In genomic region chr16:79286646-79287423, GRCh38 we compare ENCODE assay signal across 8 cellular contexts.
DNase-seq lines count a peak whose midpoint lies in the region; ATAC-seq and TF ChIP-seq lines count a peak whose summit lies in the region.

No MANE protein-coding gene starts in this region.

- no peak overlapping the region for H3K9ac ChIP-seq in endodermal cell (ENCODE audit: extremely low read depth, low read length, poor library complexity, severe bottlenecking)
- H3K9ac ChIP-seq in SK-N-SH, result no peak overlapping the region

- no peak for TF ChIP-seq RAD21 in SK-N-SH (IDR thresholded peaks at IDR 0.05; ENCODE audit: low read length)

- H3K27ac Mint-ChIP-seq in endodermal cell, result no peak overlapping the region

- H3K9me3 ChIP-seq in endodermal cell (ENCODE audit: control insufficient read depth, low read length) (no peaks in the 10 kb centered on the region), psoas muscle (no peaks in the 10 kb centered on the region), SK-N-SH (no peaks in the 10 kb centered on the region)

- TF ChIP-seq EP300 in SK-N-SH (IDR thresholded peaks at IDR 0.05; ENCODE audit: borderline replicate concordance in 1 of 2, low read depth in 1 of 2, low read length in 1 of 2), result no peak

- no peak for TF ChIP-seq CTCF in GM06990 (IDR thresholded peaks at IDR 0.05; ENCODE audit: insufficient read depth, low read length, poor library complexity, severe bottlenecking)
- no peak for TF ChIP-seq CTCF in endodermal cell (conservative IDR thresholded peaks at IDR 0.05)
- TF ChIP-seq CTCF in psoas muscle (IDR thresholded peaks at IDR 0.05), result no peak
- no peak for TF ChIP-seq CTCF in SK-N-SH (IDR thresholded peaks at IDR 0.05)

- peaks cover 32% of the 10 kb centered on the region for H3K4me1 Mint-ChIP-seq in endodermal cell

- H3K79me2 ChIP-seq in SK-N-SH (ENCODE audit: insufficient read depth), result no peaks in the 10 kb centered on the region

- no peaks in the 10 kb centered on the region for H3K4me1 ChIP-seq in endodermal cell (ENCODE audit: control insufficient read depth, insufficient read depth, low read length)
- peaks cover 27% of the 10 kb centered on the region for H3K4me1 ChIP-seq in psoas muscle
- no peaks in the 10 kb centered on the region for H3K4me1 ChIP-seq in SK-N-SH (ENCODE audit: control insufficient read depth in 1 of 2, insufficient read depth in 2 of 2, low read depth in 1 of 2, low read length in 1 of 2)

- H3F3A ChIP-seq in SK-N-SH (replicated peaks; ENCODE audit: insufficient read depth), result no peaks in the 10 kb centered on the region

- DNase-seq in GM06990 (ENCODE audit: extremely low read depth, insufficient read length) (peak; percentile 69), SHP77 treated with DMSO at 0.1 percent for 48 hours (lab: John Stamatoyannopoulos, UW) (peak; percentile 89), endodermal cell (peak; percentile 58), psoas muscle (peak; percentile 30 to 59), middle frontal gyrus (ENCODE audit: extremely low spot score, low spot score) (no peak), SK-N-SH (no peak)

- no peaks in the 10 kb centered on the region for H3K9me3 Mint-ChIP-seq in endodermal cell

- H3K4me3 Mint-ChIP-seq in endodermal cell, result no peak overlapping the region

- peak overlapping the region; percentile 42 for H3K27ac ChIP-seq in endodermal cell (ENCODE audit: low read depth, low read length)
- peak overlapping the region; percentile 59 for H3K27ac ChIP-seq in psoas muscle
- H3K27ac ChIP-seq in SK-N-SH (ENCODE audit: low read depth in 2 of 2, low read length in 1 of 2), result no peak overlapping the region

- no peaks in the 10 kb centered on the region for H3K36me3 Mint-ChIP-seq in endodermal cell (ENCODE audit: low read depth)

- no peaks in the 10 kb centered on the region for H4K20me1 ChIP-seq in SK-N-SH (ENCODE audit: insufficient read depth)

- intact Hi-C loops in psoas muscle (cut with DNase I), result no loop called here

- no peaks in the 10 kb centered on the region for H3K9me2 ChIP-seq in SK-N-SH

- ATAC-seq in GM21390 (IDR thresholded peaks at IDR 0.05; ENCODE audit: unreplicated experiment), result peak; percentile 95
- peak; percentile 78 for ATAC-seq in HG03575 (IDR thresholded peaks at IDR 0.05; ENCODE audit: extremely low read depth, insufficient number of reproducible peaks, low FRiP score, unreplicated experiment)
- peak; percentile 69 to 84 (median 75) for ATAC-seq in psoas muscle

- H3K27me3 Mint-ChIP-seq in endodermal cell (ENCODE audit: insufficient read depth), result no peaks in the 10 kb centered on the region

- H3K36me3 ChIP-seq in GM06990 (ENCODE audit: control insufficient read depth, insufficient read depth, low read length), result no peaks in the 10 kb centered on the region
- no peaks in the 10 kb centered on the region for H3K36me3 ChIP-seq in endodermal cell (ENCODE audit: control insufficient read depth, insufficient read depth, low read length)
- no peaks in the 10 kb centered on the region for H3K36me3 ChIP-seq in psoas muscle (ENCODE audit: insufficient read depth in 1 of 2, low read depth in 1 of 2)
- H3K36me3 ChIP-seq in SK-N-SH (replicated peaks in 1 of 2; ENCODE audit: control insufficient read depth in 1 of 2, insufficient read depth in 2 of 2, low read length in 1 of 2), result no peaks in the 10 kb centered on the region

- POLR2A ChIA-PET in SK-N-SH (lab: Yijun Ruan, JAX), result no interaction called here

- no peak overlapping the region for H3K4me2 ChIP-seq in SK-N-SH

- CTCF ChIA-PET in SK-N-SH (lab: Yijun Ruan, JAX), result no interaction called here

- 83 to 89% methylated on average over 12 to 22 of the region's 22 CpGs for WGBS in endodermal cell (ENCODE audit: insufficient coverage in 1 of 2, insufficient read length in 1 of 2), 2 experiments
- 11 to 22% (median 11%) methylated on average over 22 of the region's 22 CpGs for WGBS in psoas muscle, 3 donors
- 50% methylated on average over 17 of the region's 22 CpGs for WGBS in SK-N-SH (ENCODE audit: low lambda C conversion rate)

- H3K27me3 ChIP-seq in GM06990 (replicated peaks; ENCODE audit: control insufficient read depth, insufficient read depth, low read length), result peaks cover 1% of the 10 kb centered on the region
- no peaks in the 10 kb centered on the region for H3K27me3 ChIP-seq in endodermal cell (ENCODE audit: control insufficient read depth, insufficient read depth, low read length, poor library complexity, severe bottlenecking)
- H3K27me3 ChIP-seq in psoas muscle (ENCODE audit: insufficient read depth in 3 of 3, low read length in 2 of 3), result no peaks in the 10 kb centered on the region
- no peaks in the 10 kb centered on the region for H3K27me3 ChIP-seq in SK-N-SH (ENCODE audit: insufficient read depth)

- no peak overlapping the region for H2AFZ ChIP-seq in SK-N-SH (ENCODE audit: low read depth)

- H3K4me3 ChIP-seq in GM06990 (replicated peaks; ENCODE audit: low read depth, low read length), result no peak overlapping the region
- H3K4me3 ChIP-seq in endodermal cell (ENCODE audit: low read length), result no peak overlapping the region
- peak overlapping the region; percentile 45 for H3K4me3 ChIP-seq in psoas muscle
- no peak overlapping the region for H3K4me3 ChIP-seq in SK-N-SH (ENCODE audit: low read depth in 2 of 2, low read length in 1 of 2)

TF ChIP-seq in SK-N-SH, 30 proteins besides CTCF, POLR2A, EP300 and RAD21:
- TF ChIP-seq USF1 (IDR thresholded peaks at IDR 0.05; ENCODE audit: borderline replicate concordance, low read depth) (no peak), MEF2A (IDR thresholded peaks at IDR 0.05; ENCODE audit: borderline replicate concordance, low read depth) (no peak), EZH2phosphoT487 (IDR thresholded peaks at IDR 0.05; ENCODE audit: borderline replicate concordance, low read depth) (no peak), TEAD4 (IDR thresholded peaks at IDR 0.05; ENCODE audit: borderline replicate concordance, insufficient read depth) (no peak), REST (IDR thresholded peaks at IDR 0.05; ENCODE audit: low read depth, low read length) (no peak), RFX5 (IDR thresholded peaks at IDR 0.05; ENCODE audit: low read length) (no peak), SIN3A (IDR thresholded peaks at IDR 0.05; ENCODE audit: borderline replicate concordance, low read depth, low read length) (no peak), FOXM1 (IDR thresholded peaks at IDR 0.05; ENCODE audit: low read depth) (no peak), JUND (IDR thresholded peaks at IDR 0.05) (no peak), TCF12 (IDR thresholded peaks at IDR 0.05) (no peak), SMC3 (IDR thresholded peaks at IDR 0.05; ENCODE audit: low read depth, low read length) (no peak), TAF1 (IDR thresholded peaks at IDR 0.05; ENCODE audit: borderline replicate concordance, low read depth, low read length) (no peak), ELF1 (IDR thresholded peaks at IDR 0.05) (no peak), FOSL2 (IDR thresholded peaks at IDR 0.05; ENCODE audit: borderline replicate concordance, low read depth) (no peak), GATA2 (CRISPR knock-in tag; IDR thresholded peaks at IDR 0.05) (no peak), MAX (IDR thresholded peaks at IDR 0.05; ENCODE audit: low read depth) (no peak), MXI1 (IDR thresholded peaks at IDR 0.05; ENCODE audit: low read depth, low read length) (no peak), PBX3 (IDR thresholded peaks at IDR 0.05) (no peak), GABPA (IDR thresholded peaks at IDR 0.05; ENCODE audit: low read depth) (no peak)

Comparison
In these comparisons a context has a peak if more than half of its experiments do, and no peak if none do; other contexts are left out.
1. DNase-seq: peak in GM06990 (single experiment), SHP77 treated with DMSO at 0.1 percent for 48 hours (single experiment), endodermal cell (single experiment) and psoas muscle (2 of 2); none in middle frontal gyrus (single experiment) and SK-N-SH (single experiment).
2. H3K27ac ChIP-seq: peak in endodermal cell (single experiment) and psoas muscle (single experiment); none in SK-N-SH (0 of 2).
3. Peak in every context shown above with its lines, with median percentiles within 50 percentile points of each other: ATAC-seq.